Comparison of ENCODE assay signal across 1 cellular context in the genomic region with DNA sequence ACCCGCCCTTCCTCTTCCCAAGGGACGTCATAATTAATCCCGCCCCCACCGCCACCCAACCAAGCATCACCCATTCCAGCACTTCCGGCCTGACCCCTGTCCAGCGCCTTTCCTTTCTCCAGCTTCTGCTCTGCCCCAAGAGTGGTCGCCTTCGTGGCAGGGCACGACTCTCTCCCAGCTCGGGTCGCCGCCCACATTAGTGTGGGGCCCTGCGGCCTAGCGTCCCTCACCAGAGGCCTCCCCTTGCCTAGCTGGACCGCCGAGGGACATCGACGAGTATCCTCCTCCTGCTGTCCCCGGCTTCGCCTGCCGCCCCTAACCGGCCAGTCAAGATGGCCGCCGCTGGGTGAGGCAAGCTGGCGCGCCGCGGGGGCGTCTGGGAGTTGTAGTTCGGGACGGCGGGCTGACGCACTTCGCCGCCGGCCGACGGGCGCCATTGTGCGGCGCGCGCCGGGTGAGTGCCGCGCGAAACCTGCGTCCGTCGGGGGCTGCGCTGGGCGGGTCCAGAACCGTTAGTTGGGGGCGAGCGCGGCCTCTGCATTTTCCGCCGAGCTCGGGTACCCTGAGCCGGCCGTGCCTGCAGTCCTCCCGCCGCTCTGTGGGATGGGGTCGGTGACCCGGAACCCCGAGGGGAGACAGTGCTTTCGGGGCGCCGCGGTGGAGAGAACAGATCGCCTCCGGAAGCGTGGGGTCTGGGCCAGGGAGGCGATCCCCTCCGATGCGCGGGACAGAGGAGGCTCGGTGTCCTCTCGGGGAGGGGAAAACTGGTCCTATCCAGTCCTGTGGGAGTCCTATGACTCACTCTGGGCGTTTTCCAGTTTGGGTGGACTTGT.
TF ChIP-seq lines count a peak whose summit lies in the region.

Gene ZNF274 (plus strand): TSS at position 73 of the 833 bp plus-strand sequence. CDS start 905 bp downstream, outside the sequence.

TF ChIP-seq in HEK293, 187 proteins besides CTCF, POLR2A, EP300 and RAD21 (continued from another document and continues in another):
- TF ChIP-seq, protein P1, sequence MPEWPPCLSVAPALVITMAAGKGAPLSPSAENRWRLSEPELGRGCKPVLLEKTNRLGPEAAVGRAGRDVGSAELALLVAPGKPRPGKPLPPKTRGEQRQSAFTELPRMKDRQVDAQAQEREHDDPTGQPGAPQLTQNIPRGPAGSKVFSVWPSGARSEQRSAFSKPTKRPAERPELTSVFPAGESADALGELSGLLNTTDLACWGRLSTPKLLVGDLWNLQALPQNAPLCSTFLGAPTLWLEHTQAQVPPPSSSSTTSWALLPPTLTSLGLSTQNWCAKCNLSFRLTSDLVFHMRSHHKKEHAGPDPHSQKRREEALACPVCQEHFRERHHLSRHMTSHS (tag by site-specific recombination; IDR thresholded peaks at IDR 0.05), result no peak
- TF ChIP-seq SCRT1 (tag by site-specific recombination; IDR thresholded peaks at IDR 0.05; ENCODE audit: borderline replicate concordance) (no peak), ZNF391 (tag by site-specific recombination; IDR thresholded peaks at IDR 0.05; ENCODE audit: borderline replicate concordance, low read depth) (peak; percentile 79; the same call in 1 of the 2 replicates), ZBTB17 (tag by site-specific recombination; IDR thresholded peaks at IDR 0.05) (peak; percentile 91), KLF17 (tag by site-specific recombination; IDR thresholded peaks at IDR 0.05) (peak; percentile 37; the same call in 1 of the 2 replicates), YY2 (tag by site-specific recombination; IDR thresholded peaks at IDR 0.05) (peak; percentile 95), HOXD13 (CRISPR knock-in tag; IDR thresholded peaks at IDR 0.05; ENCODE audit: borderline replicate concordance) (no peak), SP3 (tag by site-specific recombination; IDR thresholded peaks at IDR 0.05) (peak; percentile 92), ZNF626 (tag by site-specific recombination; IDR thresholded peaks at IDR 0.05) (no peak), PATZ1 (tag by site-specific recombination; IDR thresholded peaks at IDR 0.05) (peak; percentile 97), ZSCAN16 (tag by site-specific recombination; IDR thresholded peaks at IDR 0.05) (0 out of 2 replicates have a peak, but pooled peaks have one; percentile 28), ZNF544 (tag by site-specific recombination; IDR thresholded peaks at IDR 0.05) (no peak), ZNF214 (tag by site-specific recombination; IDR thresholded peaks at IDR 0.05; ENCODE audit: borderline replicate concordance) (no peak), ZNF324 (tag by site-specific recombination; IDR thresholded peaks at IDR 0.05) (peak; percentile 74), GLI4 (tag by site-specific recombination; IDR thresholded peaks at IDR 0.05) (0 out of 2 replicates have a peak, but pooled peaks have one; percentile 31), SP2 (tag by site-specific recombination; IDR thresholded peaks at IDR 0.05) (peak; percentile 82), SALL2 (tag by site-specific recombination; IDR thresholded peaks at IDR 0.05; ENCODE audit: borderline replicate concordance) (no peak), ZFP37 (tag by site-specific recombination; IDR thresholded peaks at IDR 0.05) (peak; percentile 57), ZFHX2 (tag by site-specific recombination; conservative IDR thresholded peaks at IDR 0.05) (peak; percentile 37), ZBTB20 (tag by site-specific recombination; IDR thresholded peaks at IDR 0.05) (peak; percentile 95), ZNF530 (tag by site-specific recombination; IDR thresholded peaks at IDR 0.05; ENCODE audit: low read depth) (peak; percentile 92; the same call in 1 of the 2 replicates), ZNF394 (tag by site-specific recombination; IDR thresholded peaks at IDR 0.05; ENCODE audit: borderline replicate concordance) (peak; percentile 23; the same call in 1 of the 2 replicates), ZNF585B (tag by site-specific recombination; IDR thresholded peaks at IDR 0.05) (0 out of 2 replicates have a peak, but pooled peaks have one; percentile 10), ZNF561 (tag by site-specific recombination; IDR thresholded peaks at IDR 0.05; ENCODE audit: borderline replicate concordance) (peak; percentile 92), ZNF777 (tag by site-specific recombination; IDR thresholded peaks at IDR 0.05; ENCODE audit: borderline replicate concordance) (peak; percentile 75; the same call in 1 of the 2 replicates), HIC1 (tag by site-specific recombination; IDR thresholded peaks at IDR 0.05) (peak; percentile 95), ZNF600 (tag by site-specific recombination; IDR thresholded peaks at IDR 0.05) (peak; percentile 77; the same call in 1 of the 2 replicates), KLF9 (tag by site-specific recombination; IDR thresholded peaks at IDR 0.05; ENCODE audit: low read depth) (peak; percentile 50), SP7 (tag by site-specific recombination; IDR thresholded peaks at IDR 0.05) (peak; percentile 85), ZNF580 (tag by site-specific recombination; IDR thresholded peaks at IDR 0.05) (peak; percentile 84), KLF16 (tag by site-specific recombination; IDR thresholded peaks at IDR 0.05) (peak; percentile 76), ZNF184 (tag by site-specific recombination; IDR thresholded peaks at IDR 0.05) (no peak), SETDB1 (IDR thresholded peaks at IDR 0.05; ENCODE audit: insufficient read length, low read length) (no peak), ZNF335 (tag by site-specific recombination; conservative IDR thresholded peaks at IDR 0.05) (peak; percentile 99), GLIS2 (tag by site-specific recombination; IDR thresholded peaks at IDR 0.05) (peak; percentile 68; the same call in 1 of the 2 replicates), ZXDB (tag by site-specific recombination; IDR thresholded peaks at IDR 0.05) (peak; percentile 96), ZNF174 (tag by site-specific recombination; IDR thresholded peaks at IDR 0.05) (no peak), ZNF785 (tag by site-specific recombination; IDR thresholded peaks at IDR 0.05) (0 out of 2 replicates have a peak, but pooled peaks have one; percentile 12), IKZF3 (tag by site-specific recombination; IDR thresholded peaks at IDR 0.05) (peak; percentile 93), ZNF843 (tag by site-specific recombination; IDR thresholded peaks at IDR 0.05) (peak; percentile 76), ZNF423 (tag by site-specific recombination; IDR thresholded peaks at IDR 0.05) (peak; percentile 71)
- TF ChIP-seq, protein P2, sequence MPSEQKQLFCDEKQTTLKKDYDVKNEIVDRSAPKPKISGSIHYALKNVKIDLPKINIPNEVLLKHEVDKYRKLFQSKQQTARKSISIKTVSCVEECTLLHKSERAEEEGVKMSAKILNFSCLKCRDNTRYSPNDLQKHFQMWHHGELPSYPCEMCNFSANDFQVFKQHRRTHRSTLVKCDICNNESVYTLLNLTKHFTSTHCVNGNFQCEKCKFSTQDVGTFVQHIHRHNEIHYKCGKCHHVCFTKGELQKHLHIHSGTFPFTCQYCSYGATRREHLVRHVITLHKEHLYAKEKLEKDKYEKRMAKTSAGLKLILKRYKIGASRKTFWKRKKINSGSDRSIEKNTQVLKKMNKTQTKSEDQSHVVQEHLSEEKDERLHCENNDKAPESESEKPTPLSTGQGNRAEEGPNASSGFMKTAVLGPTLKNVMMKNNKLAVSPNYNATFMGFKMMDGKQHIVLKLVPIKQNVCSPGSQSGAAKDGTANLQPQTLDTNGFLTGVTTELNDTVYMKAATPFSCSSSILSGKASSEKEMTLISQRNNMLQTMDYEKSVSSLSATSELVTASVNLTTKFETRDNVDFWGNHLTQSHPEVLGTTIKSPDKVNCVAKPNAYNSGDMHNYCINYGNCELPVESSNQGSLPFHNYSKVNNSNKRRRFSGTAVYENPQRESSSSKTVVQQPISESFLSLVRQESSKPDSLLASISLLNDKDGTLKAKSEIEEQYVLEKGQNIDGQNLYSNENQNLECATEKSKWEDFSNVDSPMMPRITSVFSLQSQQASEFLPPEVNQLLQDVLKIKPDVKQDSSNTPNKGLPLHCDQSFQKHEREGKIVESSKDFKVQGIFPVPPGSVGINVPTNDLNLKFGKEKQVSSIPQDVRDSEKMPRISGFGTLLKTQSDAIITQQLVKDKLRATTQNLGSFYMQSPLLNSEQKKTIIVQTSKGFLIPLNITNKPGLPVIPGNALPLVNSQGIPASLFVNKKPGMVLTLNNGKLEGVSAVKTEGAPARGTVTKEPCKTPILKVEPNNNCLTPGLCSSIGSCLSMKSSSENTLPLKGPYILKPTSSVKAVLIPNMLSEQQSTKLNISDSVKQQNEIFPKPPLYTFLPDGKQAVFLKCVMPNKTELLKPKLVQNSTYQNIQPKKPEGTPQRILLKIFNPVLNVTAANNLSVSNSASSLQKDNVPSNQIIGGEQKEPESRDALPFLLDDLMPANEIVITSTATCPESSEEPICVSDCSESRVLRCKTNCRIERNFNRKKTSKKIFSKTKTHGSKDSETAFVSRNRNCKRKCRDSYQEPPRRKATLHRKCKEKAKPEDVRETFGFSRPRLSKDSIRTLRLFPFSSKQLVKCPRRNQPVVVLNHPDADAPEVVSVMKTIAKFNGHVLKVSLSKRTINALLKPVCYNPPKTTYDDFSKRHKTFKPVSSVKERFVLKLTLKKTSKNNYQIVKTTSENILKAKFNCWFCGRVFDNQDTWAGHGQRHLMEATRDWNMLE (tag by site-specific recombination; conservative IDR thresholded peaks at IDR 0.05; ENCODE audit: low read depth), result peak; percentile 78; the same call in 1 of the 2 replicates
- TF ChIP-seq, protein P3, sequence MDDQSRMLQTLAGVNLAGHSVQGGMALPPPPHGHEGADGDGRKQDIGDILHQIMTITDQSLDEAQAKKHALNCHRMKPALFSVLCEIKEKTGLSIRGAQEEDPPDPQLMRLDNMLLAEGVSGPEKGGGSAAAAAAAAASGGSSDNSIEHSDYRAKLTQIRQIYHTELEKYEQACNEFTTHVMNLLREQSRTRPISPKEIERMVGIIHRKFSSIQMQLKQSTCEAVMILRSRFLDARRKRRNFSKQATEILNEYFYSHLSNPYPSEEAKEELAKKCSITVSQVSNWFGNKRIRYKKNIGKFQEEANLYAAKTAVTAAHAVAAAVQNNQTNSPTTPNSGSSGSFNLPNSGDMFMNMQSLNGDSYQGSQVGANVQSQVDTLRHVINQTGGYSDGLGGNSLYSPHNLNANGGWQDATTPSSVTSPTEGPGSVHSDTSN (CRISPR knock-in tag; IDR thresholded peaks at IDR 0.05), result peak; percentile 93
- TF ChIP-seq, protein P4, sequence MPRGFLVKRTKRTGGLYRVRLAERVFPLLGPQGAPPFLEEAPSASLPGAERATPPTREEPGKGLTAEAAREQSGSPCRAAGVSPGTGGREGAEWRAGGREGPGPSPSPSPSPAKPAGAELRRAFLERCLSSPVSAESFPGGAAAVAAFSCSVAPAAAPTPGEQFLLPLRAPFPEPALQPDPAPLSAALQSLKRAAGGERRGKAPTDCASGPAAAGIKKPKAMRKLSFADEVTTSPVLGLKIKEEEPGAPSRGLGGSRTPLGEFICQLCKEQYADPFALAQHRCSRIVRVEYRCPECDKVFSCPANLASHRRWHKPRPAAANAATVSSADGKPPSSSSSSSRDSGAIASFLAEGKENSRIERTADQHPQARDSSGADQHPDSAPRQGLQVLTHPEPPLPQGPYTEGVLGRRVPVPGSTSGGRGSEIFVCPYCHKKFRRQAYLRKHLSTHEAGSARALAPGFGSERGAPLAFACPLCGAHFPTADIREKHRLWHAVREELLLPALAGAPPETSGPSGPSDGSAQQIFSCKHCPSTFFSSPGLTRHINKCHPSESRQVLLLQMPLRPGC (tag by site-specific recombination; IDR thresholded peaks at IDR 0.05), result no peak
- TF ChIP-seq, protein P5, sequence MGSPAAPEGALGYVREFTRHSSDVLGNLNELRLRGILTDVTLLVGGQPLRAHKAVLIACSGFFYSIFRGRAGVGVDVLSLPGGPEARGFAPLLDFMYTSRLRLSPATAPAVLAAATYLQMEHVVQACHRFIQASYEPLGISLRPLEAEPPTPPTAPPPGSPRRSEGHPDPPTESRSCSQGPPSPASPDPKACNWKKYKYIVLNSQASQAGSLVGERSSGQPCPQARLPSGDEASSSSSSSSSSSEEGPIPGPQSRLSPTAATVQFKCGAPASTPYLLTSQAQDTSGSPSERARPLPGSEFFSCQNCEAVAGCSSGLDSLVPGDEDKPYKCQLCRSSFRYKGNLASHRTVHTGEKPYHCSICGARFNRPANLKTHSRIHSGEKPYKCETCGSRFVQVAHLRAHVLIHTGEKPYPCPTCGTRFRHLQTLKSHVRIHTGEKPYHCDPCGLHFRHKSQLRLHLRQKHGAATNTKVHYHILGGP (tag by site-specific recombination; IDR thresholded peaks at IDR 0.05), result no peak
